27 cellular contexts compared by ENCODE assay signal in the genomic region with DNA sequence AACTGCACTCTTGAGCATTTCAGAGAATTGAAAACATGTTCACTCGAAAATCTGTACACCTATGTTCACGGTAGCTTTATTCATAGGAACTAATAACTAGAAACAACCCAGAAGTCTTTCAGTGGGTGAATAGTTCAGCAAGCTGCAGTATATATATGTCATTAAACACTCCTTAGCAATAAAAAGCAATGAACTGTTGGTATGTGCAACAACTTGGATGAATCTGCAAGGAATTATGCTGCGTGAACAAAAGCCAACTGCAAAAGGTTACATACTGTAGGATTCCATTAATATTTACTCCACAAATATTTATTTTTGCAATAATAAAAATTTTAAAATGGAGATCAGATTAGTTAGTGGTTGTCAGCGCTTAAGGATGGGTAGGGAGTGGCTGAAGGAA. TPM values are rescaled to one million over a fixed set of nuclear protein-coding genes. Genes with fewer than 3 reads are reported as not detected.
DNase-seq lines count a peak whose midpoint lies in the region; ATAC-seq and TF ChIP-seq lines count a peak whose summit lies in the region.
"Had no signal": no experiment of that assay in that cellular context is flagged by ENCODE, and none has a peak within 500 bp of the region (broad histone marks: within the 10 kb centered on the region; RNA-seq: fewer than 3 reads in every experiment).

No MANE protein-coding gene starts in this region.

- POLR2A ChIA-PET in Panc1 (lab: Charles Lee): interaction anchor here (0.5 to 0.6 kb wide), 3 partner anchors 20 to 48 kb away, joined by 3 read pairs; no protein-coding TSS in a partner anchor

- WGBS in mammary epithelial cell (ENCODE audit: low coverage, missing lambda C conversion rate): 68% methylated on average over 4 of the region's 4 CpGs
- WGBS in heart right ventricle, 2 donors: 86 to 91% methylated on average over 4 of the region's 4 CpGs

- TF ChIP-seq POLR2A in breast epithelium (IDR thresholded peaks at IDR 0.05): no peak

- no peak overlapping the region for H3K9ac ChIP-seq in mammary epithelial cell (ENCODE audit: insufficient read depth, low read length)
- H3K9ac ChIP-seq: BLaER1 had no signal

- BruUV-seq in mammary epithelial cell (replicated peaks; lab: Mats Ljungman, UMichigan): no TSS peak
- no TSS peak for BruUV-seq in Panc1 (replicated peaks; lab: Mats Ljungman, UMichigan)

- TF ChIP-seq CTCF in mammary epithelial cell (conservative IDR thresholded peaks at IDR 0.05 in 1 of 2, IDR thresholded peaks at IDR 0.05 in 1 of 2; ENCODE audit: extremely low read depth in 1 of 2, insufficient read depth in 1 of 2, low read depth in 1 of 2, low read length in 2 of 2): no peak
- TF ChIP-seq CTCF in breast epithelium (IDR thresholded peaks at IDR 0.05): no peak
- no peak for TF ChIP-seq CTCF in Panc1 (IDR thresholded peaks at IDR 0.05)
- no peak for TF ChIP-seq CTCF in mucosa of descending colon (IDR thresholded peaks at IDR 0.05)
- TF ChIP-seq CTCF in heart right ventricle (IDR thresholded peaks at IDR 0.05): no peak

- no peaks in the 10 kb centered on the region for H3K27me3 ChIP-seq in mammary epithelial cell (ENCODE audit: insufficient read depth, low read length)
- H3K27me3 ChIP-seq in breast epithelium: no peaks in the 10 kb centered on the region
- H3K27me3 ChIP-seq in Panc1 (ENCODE audit: control insufficient read depth, insufficient read depth, low read length): no peaks in the 10 kb centered on the region
- peaks cover 0 to 12% (median 0%) of the 10 kb centered on the region in 7 donors for H3K27me3 ChIP-seq in heart right ventricle
- H3K27me3 ChIP-seq: BLaER1, MG63, Peyer's patch had no signal

- dilution Hi-C loops in mammary epithelial cell (cut with HindIII; ENCODE audit: low sequenced_read_pairs): no loop called here

- H3K27ac ChIP-seq in mammary epithelial cell (ENCODE audit: insufficient read depth, low read depth, low read length) (peak overlapping the region; percentile 68), breast epithelium (no peak overlapping the region), Panc1 (ENCODE audit: low read length) (peak overlapping the region; percentile 100), epithelial cell of prostate (peak overlapping the region; percentile 90), heart right ventricle (no peak overlapping the region)
- H3K27ac ChIP-seq: 22Rv1, BLaER1, SK-N-MC had no signal

- intact Hi-C loops in mammary epithelial cell (cut with micrococcal nuclease) (no loop called here), breast epithelium (cut with DNase I; ENCODE audit: low total_unique reads) (no loop called here), Panc1 (cut with micrococcal nuclease; ENCODE audit: unreplicated experiment) (no loop called here), mucosa of descending colon (cut with DNase I, micrococcal nuclease) (no loop called here), heart right ventricle (cut with DNase I) (no loop called here)

- peak; percentile 52 for ATAC-seq in Panc1
- ATAC-seq in mucosa of descending colon: peak; percentile 64
- no peak for ATAC-seq in heart right ventricle
- ATAC-seq in GM19035 (IDR thresholded peaks at IDR 0.05; ENCODE audit: unreplicated experiment): no peak

- peaks cover 40% of the 10 kb centered on the region for H3K4me1 ChIP-seq in mammary epithelial cell (ENCODE audit: insufficient read depth, low read length)
- H3K4me1 ChIP-seq in breast epithelium: no peaks in the 10 kb centered on the region
- peaks cover 44% of the 10 kb centered on the region for H3K4me1 ChIP-seq in Panc1 (ENCODE audit: control insufficient read depth, insufficient read depth, low read length)
- no peaks in the 10 kb centered on the region for H3K4me1 ChIP-seq in mucosa of descending colon (ENCODE audit: low read depth)
- peaks cover 0 to 7% (median 0%) of the 10 kb centered on the region in 9 donors for H3K4me1 ChIP-seq in heart right ventricle
- H3K4me1 ChIP-seq: BLaER1 had no signal

- no peaks in the 10 kb centered on the region for H3K36me3 ChIP-seq in mammary epithelial cell (ENCODE audit: insufficient read depth, low read length)
- H3K36me3 ChIP-seq in breast epithelium: no peaks in the 10 kb centered on the region
- H3K36me3 ChIP-seq in Panc1 (ENCODE audit: control insufficient read depth, insufficient read depth, low read length): no peaks in the 10 kb centered on the region
- H3K36me3 ChIP-seq in mucosa of descending colon (ENCODE audit: low read depth): no peaks in the 10 kb centered on the region
- H3K36me3 ChIP-seq in heart right ventricle: no peaks in the 10 kb centered on the region
- H3K36me3 ChIP-seq: BLaER1, MG63, Peyer's patch had no signal

- no peaks in the 10 kb centered on the region for H4K20me1 ChIP-seq in mammary epithelial cell (ENCODE audit: insufficient read depth, low read length)
- H4K20me1 ChIP-seq: BLaER1 had no signal

- CTCF ChIA-PET in mammary epithelial cell (lab: Charles Lee; ENCODE audit: low non-redundant PET): no interaction called here
- CTCF ChIA-PET in Panc1 (lab: Charles Lee): interaction anchor here (1.5 kb wide), 1 partner anchor 89 kb away, joined by 3 read pairs; no protein-coding TSS in a partner anchor

- H3K4me3 ChIP-seq in mammary epithelial cell (replicated peaks in 1 of 3; ENCODE audit: insufficient read depth in 1 of 3, low read depth in 2 of 3, low read length in 3 of 3) (no peak overlapping the region), breast epithelium (no peak overlapping the region), Panc1 (ENCODE audit: low read depth in 2 of 2, low read length in 2 of 2) (peak overlapping the region; percentile 8 to 25; a peak in 2 of 4 replicates), mucosa of descending colon (no peak overlapping the region), heart right ventricle (no peak overlapping the region)
- H3K4me3 ChIP-seq: BLaER1, MG63, Peyer's patch, SK-N-MC had no signal

- no peaks in the 10 kb centered on the region for H3K79me2 ChIP-seq in mammary epithelial cell (ENCODE audit: insufficient read depth, low read length)

- in situ Hi-C loops in mammary epithelial cell (cut with MboI; ENCODE audit: low sequenced_read_pairs in 2 of 2): no loop called here
- in situ Hi-C loops in Panc1 (cut with HindIII; ENCODE audit: low pct_unique_long_range_greater_than_20kb, low sequenced_read_pairs): no loop called here

- H2AFZ ChIP-seq in mammary epithelial cell (ENCODE audit: low read depth, low read length): no peak overlapping the region

- DNase-seq in mammary epithelial cell (no peak), breast epithelium (ENCODE audit: low spot score in 2 of 2) (no peak), Panc1 (ENCODE audit: low read depth, low spot score) (no peak), epithelial cell of prostate (ENCODE audit: low read depth, low spot score) (no peak), mucosa of descending colon (no peak), heart right ventricle (no peak), NK-92 (lab: John Stamatoyannopoulos, UW; ENCODE audit: unreplicated experiment) (no peak)
- DNase-seq: CD4-positive, CD25-positive, alpha-beta regulatory T cell; DMS153; DND-41; H9; KBM-7; MG63; NCI-H1105 treated with DMSO at 0.1 percent for 48 hours; NCI-H146; NCI-H1930; NCI-H2107; NCI-H446; NCI-H524 treated with DMSO at 0.1 percent for 48 hours; NCI-H774; NK-92 treated with Interleukin-12 subunit alpha and Interleukin-12 subunit beta, amount 100 ng/mL, for 24 hours; Peyer's patch; SIG-M5 had no signal

- H3K4me2 ChIP-seq in mammary epithelial cell (ENCODE audit: insufficient read depth, low read depth, low read length): no peak overlapping the region
- H3K4me2 ChIP-seq: BLaER1 had no signal

- H3K9me3 ChIP-seq in mammary epithelial cell (replicated peaks; ENCODE audit: insufficient read depth, low read length) (peaks cover 5% of the 10 kb centered on the region), breast epithelium (no peaks in the 10 kb centered on the region), Panc1 (ENCODE audit: control insufficient read depth, insufficient read depth, low read depth, low read length) (peaks cover 32% of the 10 kb centered on the region; the same call in 1 of the 2 replicates), mucosa of descending colon (no peaks in the 10 kb centered on the region), heart right ventricle (peaks cover 0 to 18% (median 1%) of the 10 kb centered on the region in 11 donors)

RNA-seq across cellular contexts. Expression of gene FKBP1A, which starts 22.1 kb away (rescaled TPM):
- 100 to 1,000 TPM; 139 to 425 TPM for total RNA-seq in mammary epithelial cell
- 522 TPM for polyA plus RNA-seq in mammary epithelial cell
- polyA minus RNA-seq in mammary epithelial cell: 1,454 TPM
- total RNA-seq in breast epithelium: 100 to 1,000 TPM; 115 to 191 (median 128) TPM
- 695 TPM for total RNA-seq in Panc1 (2021; ENCODE audit: unreplicated experiment)
- polyA plus RNA-seq in Panc1 (2012; ENCODE audit: insufficient read length): 830 TPM
- total RNA-seq in mucosa of descending colon: 100 to 1,000 TPM; 168 to 326 (median 300) TPM
- total RNA-seq in heart right ventricle: 100 to 1,000 TPM; 112 to 276 (median 140) TPM
- 100 to 1,000 TPM; 110 to 311 TPM for polyA plus RNA-seq in heart right ventricle

RNA-seq across cellular contexts. Expression of gene NSFL1C, which starts 51.7 kb away (rescaled TPM):
- total RNA-seq in mammary epithelial cell (100 to 1,000 TPM in 1 of 2 donors, 10 to 100 TPM in 1; 46.3 to 105 TPM), breast epithelium (10 to 100 TPM; 36.7 to 67.5 (median 49.5) TPM), Panc1 (2021; ENCODE audit: unreplicated experiment) (151 TPM), mucosa of descending colon (10 to 100 TPM; 70.3 to 84.1 (median 80.0) TPM), heart right ventricle (10 to 100 TPM; 54.6 to 75.6 (median 63.8) TPM)
- polyA plus RNA-seq in mammary epithelial cell (29.6 TPM), heart right ventricle (10 to 100 TPM; 39.4 to 46.9 TPM)
- polyA minus RNA-seq in mammary epithelial cell: 73.3 TPM
- 146 TPM for polyA plus RNA-seq in Panc1 (2012; ENCODE audit: insufficient read length)

Comparison
In these comparisons a context has a peak if more than half of its experiments do, and no peak if none do; other contexts are left out.
1. H3K27ac ChIP-seq: peak in mammary epithelial cell (single experiment), Panc1 (single experiment) and epithelial cell of prostate (single experiment); none in breast epithelium (0 of 2) and heart right ventricle (0 of 10).
2. H3K4me3 ChIP-seq: peak in Panc1 (2 of 2); none in mammary epithelial cell (0 of 3), breast epithelium (0 of 3), mucosa of descending colon (single experiment) and heart right ventricle (0 of 10).
3. ATAC-seq: peak in Panc1 (single experiment) and mucosa of descending colon (single experiment); none in heart right ventricle (0 of 8) and GM19035 (single experiment).